Comparison of ENCODE assay signal across 1 cellular context in the genomic region with DNA sequence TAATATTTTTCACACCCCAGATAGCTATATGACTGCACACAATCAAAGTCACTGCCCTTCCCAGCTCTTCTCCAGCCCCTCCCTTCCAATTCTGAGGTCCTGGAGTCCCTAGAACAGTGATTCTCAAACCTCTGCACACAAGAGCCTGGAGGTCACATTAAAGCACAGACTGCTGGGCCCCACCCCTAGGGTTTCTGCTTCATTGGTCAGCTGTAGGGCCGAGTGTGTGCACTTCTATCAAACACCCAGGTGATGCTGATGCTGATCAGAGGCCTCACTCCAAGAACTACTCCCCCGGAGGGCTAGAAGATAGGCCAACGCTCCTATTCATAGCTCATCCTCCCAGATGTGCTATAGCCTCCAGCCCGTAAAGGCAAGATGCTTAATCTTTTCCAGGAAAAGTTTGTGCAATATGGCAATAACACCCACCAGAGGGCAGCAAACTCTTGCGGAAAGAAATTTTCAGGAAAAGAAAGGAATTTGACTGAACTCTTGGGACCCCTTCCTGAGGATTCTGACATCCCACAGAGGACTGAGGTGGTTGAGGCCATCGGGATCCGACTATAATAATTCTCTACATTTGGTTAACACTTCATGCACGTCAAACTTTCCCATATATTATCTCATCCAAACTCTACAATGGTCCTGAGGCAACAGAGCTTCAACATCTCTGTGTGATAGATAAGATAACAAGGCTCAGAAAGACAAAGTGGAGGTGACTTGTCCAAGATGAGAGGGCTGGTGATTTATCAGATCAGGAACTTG.
TF ChIP-seq lines count a peak whose summit lies in the region.

No MANE protein-coding gene starts in this region.

TF ChIP-seq in GM23338, 12 proteins besides CTCF, POLR2A, EP300 and RAD21 (continued from another document):
- TF ChIP-seq ZNF462 (CRISPR knock-in tag; IDR thresholded peaks at IDR 0.05) (no peak), JUNB (IDR thresholded peaks at IDR 0.05; ENCODE audit: unreplicated experiment) (no peak), CREB1 (CRISPR knock-in tag; IDR thresholded peaks at IDR 0.05; ENCODE audit: low read depth) (no peak)
